In the genomic region with DNA sequence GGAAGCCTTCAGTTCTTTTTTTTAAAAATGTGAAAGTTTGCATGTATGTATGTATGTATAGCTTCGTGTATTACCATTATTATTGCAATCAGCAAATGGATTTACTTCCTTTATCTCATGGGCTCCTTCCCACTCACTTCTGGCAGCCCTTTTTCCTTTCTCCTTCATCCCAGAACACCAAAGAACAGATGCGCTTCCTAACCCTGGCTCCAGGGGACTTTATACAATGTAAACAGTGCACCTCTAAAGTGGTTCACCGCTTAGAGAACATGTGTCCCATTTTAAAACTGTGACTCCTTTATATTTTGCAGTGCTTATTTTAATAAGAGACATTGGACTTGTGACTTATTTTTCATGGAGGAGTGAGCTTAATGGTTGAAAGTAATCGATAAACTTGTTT, we compare ENCODE assay signal across 5 cellular contexts. TPM values are rescaled to one million over a fixed set of nuclear protein-coding genes. Genes with fewer than 3 reads are reported as not detected.
"Had no signal": no experiment of that assay in that cellular context is flagged by ENCODE, and none has a peak within 500 bp of the region (broad histone marks: within the 10 kb centered on the region; RNA-seq: fewer than 3 reads in every experiment).

No MANE protein-coding gene starts in this region.

RNA-seq across cellular contexts. Expression of a gene that starts 13.2 kb away (rescaled TPM):
- polyA plus RNA-seq: IgD-negative memory B cell had no signal

RNA-seq across cellular contexts. Expression of a gene that starts 40.6 kb away (rescaled TPM):
- total RNA-seq: HT-29, HT1080, IMR-90 had no signal
- polyA plus RNA-seq: IgD-negative memory B cell, IMR-90, K562 had no signal
